ENCODE assay signal across 9 cellular contexts in genomic region chr10:120514035-120514620, GRCh38. TPM values are rescaled to one million over a fixed set of nuclear protein-coding genes. Genes with fewer than 3 reads are reported as not detected.
A peak's percentile ranks its signal among the peaks of the same experiment; 100 is the strongest.
DNase-seq lines count a peak whose midpoint lies in the region; ATAC-seq and TF ChIP-seq lines count a peak whose summit lies in the region.
"Had no signal": no experiment of that assay in that cellular context is flagged by ENCODE, and none has a peak within 500 bp of the region (broad histone marks: within the 10 kb centered on the region; RNA-seq: fewer than 3 reads in every experiment).

No MANE protein-coding gene starts in this region.

- 30 to 38% (median 32%) methylated on average over 11 of the region's 11 CpGs for WGBS in adrenal gland, 4 donors

- no peak for ATAC-seq in GM18498 (IDR thresholded peaks at IDR 0.05; ENCODE audit: unreplicated experiment)
- ATAC-seq: heart right ventricle had no signal

- intact Hi-C loops in adrenal gland (cut with DNase I), result no loop called here

- TF ChIP-seq CTCF in adrenal gland (IDR thresholded peaks at IDR 0.05), result no peak

- H3K4me3 ChIP-seq in adrenal gland, result no peak overlapping the region
- H3K4me3 ChIP-seq: heart right ventricle had no signal

- no peak for TF ChIP-seq POLR2A in adrenal gland (IDR thresholded peaks at IDR 0.05)

- H3K27me3 ChIP-seq in adrenal gland, result no peaks in the 10 kb centered on the region

- no peaks in the 10 kb centered on the region for H3K4me1 ChIP-seq in adrenal gland (replicated peaks in 1 of 2)
- H3K4me1 ChIP-seq: heart right ventricle had no signal

- no peaks in the 10 kb centered on the region for H3K36me3 ChIP-seq in adrenal gland (replicated peaks in 1 of 2)
- H3K36me3 ChIP-seq: heart right ventricle had no signal

- H3K27ac ChIP-seq in adrenal gland, result no peak overlapping the region
- H3K27ac ChIP-seq: heart right ventricle had no signal

- H3K9me3 ChIP-seq in adrenal gland (replicated peaks in 1 of 3), result no peaks in the 10 kb centered on the region
- H3K9me3 ChIP-seq: heart right ventricle had no signal

- DNase-seq in GDM1 (lab: John Stamatoyannopoulos, UW) (peak; percentile 17), LoVo (ENCODE audit: low spot score) (peak; percentile 36), adrenal gland (peak in 6 of 7 donors; percentile 20 to 26 (median 22)), lung microvascular endothelial cell (ENCODE audit: low read depth in 2 of 2) (peak; percentile 2 to 72), NCI-H2107 (lab: John Stamatoyannopoulos, UW) (no peak), GM19240 (ENCODE audit: insufficient read length, low spot score) (no peak), NCI-H146 (lab: John Stamatoyannopoulos, UW) (no peak)

RNA-seq across cellular contexts. Expression of gene PLPP4, which starts 57.1 kb away (rescaled TPM):
- total RNA-seq in adrenal gland (not detected), lung microvascular endothelial cell (0.20 and 0.87 TPM in 2 replicates)
- under 1 TPM in 1 of 3 donors, not detected in 2; 0.09 TPM for polyA plus RNA-seq in adrenal gland
- total RNA-seq: heart right ventricle had no signal
- polyA plus RNA-seq: heart right ventricle had no signal

Comparison
In these comparisons a context has a peak if more than half of its experiments do, and no peak if none do; other contexts are left out.
1. DNase-seq: peak in GDM1 (single experiment), LoVo (single experiment), adrenal gland (6 of 7) and lung microvascular endothelial cell (2 of 2); none in NCI-H2107 (single experiment), GM19240 (single experiment) and NCI-H146 (single experiment).